In the genomic region with DNA sequence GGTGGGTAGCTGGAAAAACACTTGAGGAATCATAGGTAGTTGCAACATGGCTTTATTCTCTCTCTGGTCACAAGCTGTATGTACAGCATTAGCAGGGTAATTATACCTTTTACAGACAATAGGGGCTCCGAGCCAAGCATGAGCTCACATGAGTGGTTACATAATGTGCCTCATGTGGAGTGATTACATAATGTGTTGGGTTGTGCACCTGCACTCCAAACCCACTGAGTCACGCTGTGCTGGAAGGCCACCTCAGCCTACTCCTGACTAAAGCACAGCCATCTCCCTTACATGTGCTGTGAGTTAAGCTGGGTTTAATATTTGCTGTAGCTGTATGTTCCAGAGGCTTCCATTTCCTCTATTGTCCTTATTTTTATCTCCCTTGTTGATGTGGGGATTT, we compare ENCODE assay signal across 17 cellular contexts.
DNase-seq lines count a peak whose midpoint lies in the region; ATAC-seq, FAIRE-seq and TF ChIP-seq lines count a peak whose summit lies in the region.
"Had no signal": no experiment of that assay in that cellular context is flagged by ENCODE, and none has a peak within 500 bp of the region (broad histone marks: within the 10 kb centered on the region; RNA-seq: fewer than 3 reads in every experiment).

No MANE protein-coding gene starts in this region.

- H3K9me2 ChIP-seq in PC-3 (replicated peaks; ENCODE audit: low read length): no peaks in the 10 kb centered on the region

- intact Hi-C loops in PC-3 (cut with micrococcal nuclease) (no loop called here), HepG2 (cut with micrococcal nuclease; ENCODE audit: unreplicated experiment) (no loop called here)

- TF ChIP-seq CTCF in PC-3 (conservative IDR thresholded peaks at IDR 0.05; ENCODE audit: low read depth, low read length) (no peak), suprapubic skin (IDR thresholded peaks at IDR 0.05) (no peak), HepG2 (CRISPR knock-in tag; IDR thresholded peaks at IDR 0.05) (no peak), BE2C (IDR thresholded peaks at IDR 0.05; ENCODE audit: low read depth, low read length) (no peak)

- H3K27me3 ChIP-seq in PC-3 (ENCODE audit: low read length) (no peaks in the 10 kb centered on the region), suprapubic skin (no peaks in the 10 kb centered on the region), HepG2 (ENCODE audit: control insufficient read depth in 1 of 2, insufficient read depth in 2 of 2, low read length in 2 of 2) (no peaks in the 10 kb centered on the region), BE2C (no peaks in the 10 kb centered on the region)
- H3K27me3 ChIP-seq: dorsolateral prefrontal cortex had no signal

- H4K20me1 ChIP-seq in PC-3 (ENCODE audit: low read length): no peaks in the 10 kb centered on the region
- no peaks in the 10 kb centered on the region for H4K20me1 ChIP-seq in HepG2 (ENCODE audit: insufficient read depth, low read length)

- TF ChIP-seq EP300 in suprapubic skin (IDR thresholded peaks at IDR 0.05) (no peak), HepG2 (IDR thresholded peaks at IDR 0.05; ENCODE audit: low read depth in 2 of 2, low read length in 2 of 2) (no peak), HepG2 (CRISPR knock-in tag; IDR thresholded peaks at IDR 0.05; ENCODE audit: borderline replicate concordance) (no peak)

- ATAC-seq in PC-3 (peak; percentile 48), HepG2 (no peak)
- ATAC-seq: GM23338 had no signal

- H3K36me3 ChIP-seq in PC-3 (ENCODE audit: low read depth, low read length): no peaks in the 10 kb centered on the region
- H3K36me3 ChIP-seq in suprapubic skin: no peaks in the 10 kb centered on the region
- no peaks in the 10 kb centered on the region for H3K36me3 ChIP-seq in HepG2 (replicated peaks in 1 of 2; ENCODE audit: control insufficient read depth in 1 of 2, insufficient read depth in 2 of 2, low read length in 2 of 2)
- no peaks in the 10 kb centered on the region for H3K36me3 ChIP-seq in BE2C

- TF ChIP-seq RAD21 in HepG2 (CRISPR knock-in tag; IDR thresholded peaks at IDR 0.05): no peak

- H3K9ac ChIP-seq in PC-3 (ENCODE audit: low read length) (no peak overlapping the region), HepG2 (ENCODE audit: insufficient read depth, low read depth, low read length) (no peak overlapping the region)

- TF ChIP-seq POLR2A in suprapubic skin (IDR thresholded peaks at IDR 0.05) (no peak), HepG2 (IDR thresholded peaks at IDR 0.05; ENCODE audit: insufficient read depth in 1 of 2, low read depth in 2 of 2, low read length in 2 of 2) (no peak)

- CTCF ChIA-PET in PC-3 (lab: Charles Lee) (no interaction called here), HepG2 (lab: Yijun Ruan, JAX; ENCODE audit: low intra/inter-chr PET ratio, low total read pairs) (no interaction called here)

- 38% methylated on average over 2 of the region's 2 CpGs for WGBS in suprapubic skin
- WGBS in HepG2 (ENCODE audit: low lambda C conversion rate): 0% methylated on average over 1 of the region's 2 CpGs

- H3K4me1 ChIP-seq in PC-3 (ENCODE audit: insufficient read depth, low read length) (no peaks in the 10 kb centered on the region), suprapubic skin (no peaks in the 10 kb centered on the region), HepG2 (ENCODE audit: insufficient read depth, low read length) (no peaks in the 10 kb centered on the region), BE2C (no peaks in the 10 kb centered on the region; the same call in 1 of the 2 replicates)

- H3K9me3 ChIP-seq in PC-3 (ENCODE audit: low read length) (no peaks in the 10 kb centered on the region), suprapubic skin (no peaks in the 10 kb centered on the region), HepG2 (ENCODE audit: low read length) (no peaks in the 10 kb centered on the region), BE2C (no peaks in the 10 kb centered on the region)

- H3K4me2 ChIP-seq in PC-3 (ENCODE audit: low read length) (no peak overlapping the region), HepG2 (ENCODE audit: low read depth, low read length) (no peak overlapping the region)
- H3K4me2 ChIP-seq: GM23338 had no signal

- in situ Hi-C loops in HepG2 (cut with HindIII; ENCODE audit: extremely low pct_ligation_motif_present, low pct_unique_long_range_greater_than_20kb): no loop called here

- H3K27ac ChIP-seq in PC-3 (ENCODE audit: low read length) (no peak overlapping the region), epithelial cell of prostate (peak overlapping the region; percentile 64), suprapubic skin (peak overlapping the region; percentile 30), HepG2 (ENCODE audit: extremely low read length, insufficient read depth, low read length) (no peak overlapping the region)
- H3K27ac ChIP-seq: dorsolateral prefrontal cortex had no signal

- H3K4me3 ChIP-seq in PC-3 (ENCODE audit: low read length): no peak overlapping the region
- no peak overlapping the region for H3K4me3 ChIP-seq in suprapubic skin
- no peak overlapping the region for H3K4me3 ChIP-seq in HepG2 (replicated peaks in 1 of 3; ENCODE audit: insufficient read depth in 1 of 3, low read depth in 2 of 3, low read length in 3 of 3)
- no peak overlapping the region for H3K4me3 ChIP-seq in BE2C (ENCODE audit: low read depth, low read length)
- H3K4me3 ChIP-seq: dorsolateral prefrontal cortex, GM23338 had no signal

- DNase-seq in NCI-H2171 treated with DMSO at 0.1 percent for 48 hours (lab: John Stamatoyannopoulos, UW) (peak; percentile 27), NCI-H2171 (lab: John Stamatoyannopoulos, UW) (no peak), PC-3 (peak; percentile 64), epithelial cell of prostate (ENCODE audit: low read depth, low spot score) (peak; percentile 96), suprapubic skin (ENCODE audit: low spot score in 2 of 2) (no peak), HepG2 (ENCODE audit: low spot score) (no peak), BE2C (no peak), SIG-M5 treated with dmso at 0.1 percent for 504 hours (lab: John Stamatoyannopoulos, UW; ENCODE audit: unreplicated experiment) (no peak)
- DNase-seq: activated CD4-positive, alpha-beta T cell treated with anti-CD3 and anti-CD28 coated beads, Interleukin-2, amount 10 ng/mL, durations not matched to agents 24 days and 14 days; activated T-cell treated with anti-CD3 and anti-CD28 coated beads, Interleukin-2, amount 50 U/mL, for 48 hours; dorsolateral prefrontal cortex; foreskin melanocyte; KG1; midbrain; posterior cingulate gyrus; T-helper 2 cell had no signal

- H3F3A ChIP-seq in PC-3 (ENCODE audit: low read length, unreplicated experiment): no peaks in the 10 kb centered on the region

- H2AFZ ChIP-seq in PC-3 (ENCODE audit: low read length) (no peak overlapping the region), HepG2 (ENCODE audit: low read length) (no peak overlapping the region)
- H2AFZ ChIP-seq: GM23338 had no signal

- H3K79me2 ChIP-seq in PC-3 (ENCODE audit: low read length) (no peaks in the 10 kb centered on the region), HepG2 (ENCODE audit: insufficient read depth, low read length) (no peaks in the 10 kb centered on the region)

- FAIRE-seq in HepG2 (lab: Jason Lieb, UNC): no peak

- BruUV-seq in PC-3 (replicated peaks; lab: Mats Ljungman, UMichigan) (no TSS peak), HepG2 (replicated peaks; lab: Mats Ljungman, UMichigan) (no TSS peak)

- POLR2A ChIA-PET in PC-3 (lab: Charles Lee; ENCODE audit: unreplicated experiment) (no interaction called here), HepG2 (lab: Yijun Ruan, JAX) (no interaction called here)

TF ChIP-seq in HepG2, 621 proteins besides CTCF, POLR2A, EP300 and RAD21:
- TF ChIP-seq HES4 (CRISPR knock-in tag; IDR thresholded peaks at IDR 0.05; ENCODE audit: borderline replicate concordance) (no peak), ISX (CRISPR knock-in tag; conservative IDR thresholded peaks at IDR 0.05) (no peak), ZNF577 (CRISPR knock-in tag; IDR thresholded peaks at IDR 0.05; ENCODE audit: borderline replicate concordance, low read depth) (no peak), TOPORS (CRISPR knock-in tag; IDR thresholded peaks at IDR 0.05) (no peak), ELF1 (CRISPR knock-in tag; IDR thresholded peaks at IDR 0.05) (no peak)
- TF ChIP-seq, protein P1, sequence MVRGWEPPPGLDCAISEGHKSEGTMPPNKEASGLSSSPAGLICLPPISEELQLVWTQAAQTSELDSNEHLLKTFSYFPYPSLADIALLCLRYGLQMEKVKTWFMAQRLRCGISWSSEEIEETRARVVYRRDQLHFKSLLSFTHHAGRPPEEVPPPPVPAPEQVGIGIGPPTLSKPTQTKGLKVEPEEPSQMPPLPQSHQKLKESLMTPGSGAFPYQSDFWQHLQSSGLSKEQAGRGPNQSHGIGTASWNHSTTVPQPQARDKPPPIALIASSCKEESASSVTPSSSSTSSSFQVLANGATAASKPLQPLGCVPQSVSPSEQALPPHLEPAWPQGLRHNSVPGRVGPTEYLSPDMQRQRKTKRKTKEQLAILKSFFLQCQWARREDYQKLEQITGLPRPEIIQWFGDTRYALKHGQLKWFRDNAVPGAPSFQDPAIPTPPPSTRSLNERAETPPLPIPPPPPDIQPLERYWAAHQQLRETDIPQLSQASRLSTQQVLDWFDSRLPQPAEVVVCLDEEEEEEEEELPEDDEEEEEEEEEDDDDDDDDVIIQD (CRISPR knock-in tag; IDR thresholded peaks at IDR 0.05; ENCODE audit: low read depth): no peak
TF ChIP-seq in HepG2: peak in this region for 0.

Comparison
In these comparisons a context has a peak if more than half of its experiments do, and no peak if none do; other contexts are left out.
1. DNase-seq: peak in NCI-H2171 treated with DMSO at 0.1 percent for 48 hours (single experiment), PC-3 (single experiment) and epithelial cell of prostate (single experiment); none in NCI-H2171 (single experiment), suprapubic skin (0 of 2), HepG2 (single experiment), BE2C (single experiment) and SIG-M5 treated with dmso at 0.1 percent for 504 hours (single experiment).
2. H3K27ac ChIP-seq: peak in epithelial cell of prostate (single experiment) and suprapubic skin (single experiment); none in PC-3 (single experiment) and HepG2 (single experiment).